18 cellular contexts compared by ENCODE assay signal in the genomic region with DNA sequence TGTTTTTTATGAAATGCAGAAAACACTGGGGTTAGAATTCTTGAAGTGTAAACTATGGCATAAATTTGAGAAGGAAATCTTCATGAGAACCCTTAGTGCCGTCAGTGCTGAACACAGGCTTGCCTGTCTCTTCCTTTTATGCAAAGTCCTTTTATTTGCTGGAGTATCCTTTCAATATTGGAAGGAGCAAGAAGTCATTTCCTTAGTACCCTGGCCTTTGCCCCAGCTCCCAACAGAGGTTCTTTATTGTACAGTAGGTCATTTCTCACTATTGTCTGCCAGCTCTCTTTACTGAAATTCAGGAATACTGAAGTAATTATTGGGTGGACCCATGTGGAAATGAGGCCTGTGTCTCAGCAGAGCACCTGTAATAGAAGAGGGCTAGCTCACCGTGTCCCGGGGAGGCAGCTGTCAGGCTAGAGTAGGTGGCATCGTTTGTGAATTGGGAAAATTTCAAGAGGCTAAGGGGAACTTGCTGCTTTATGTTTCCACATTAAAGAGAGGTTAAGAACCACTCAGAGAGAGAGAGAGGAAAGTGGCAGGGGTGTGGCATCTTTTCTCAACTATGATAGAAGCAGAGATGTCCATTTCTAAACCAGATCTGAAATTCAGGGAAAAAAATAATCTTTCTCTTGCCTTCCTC.
"Had no signal": no experiment of that assay in that cellular context is flagged by ENCODE, and none has a peak within 500 bp of the region (broad histone marks: within the 10 kb centered on the region; RNA-seq: fewer than 3 reads in every experiment).

No MANE protein-coding gene starts in this region.

- H3K4me3 ChIP-seq: esophagus squamous epithelium, ovary, sigmoid colon had no signal

- H3K27ac Mint-ChIP-seq: activated naive CD8-positive, alpha-beta T cell treated with anti-CD3 and anti-CD28 coated beads, Interleukin-2, amount 10 ng/mL, durations not matched to agents 7 days and 5 days; nephron progenitor cell; stimulated activated effector memory CD8-positive, alpha-beta T cell treated with anti-CD3 and anti-CD28 coated beads, Interleukin-12 subunit alpha, Interleukin-12 subunit beta, amount 100 ng/mL, for 72 hours; T-helper 2 cell treated with Interferon-gamma antibody and Interleukin-4, amounts not matched to agents 5 μg/mL and 100 μg/mL, for 36 hours had no signal

- H3K36me3 Mint-ChIP-seq: activated naive CD8-positive, alpha-beta T cell treated with anti-CD3 and anti-CD28 coated beads, Interleukin-2, amount 10 ng/mL, durations not matched to agents 7 days and 5 days; stimulated activated effector memory CD8-positive, alpha-beta T cell treated with anti-CD3 and anti-CD28 coated beads, Interleukin-12 subunit alpha, Interleukin-12 subunit beta, amount 100 ng/mL, for 72 hours had no signal

- H3K9me3 ChIP-seq: esophagus squamous epithelium, ovary, sigmoid colon had no signal

- DNase-seq: activated CD4-positive, alpha-beta T cell treated with anti-CD3 and anti-CD28 coated beads, Interleukin-2, amount 50 U/mL, for 4 hours; activated CD4-positive, CD25-positive, alpha-beta regulatory T cell treated with anti-CD3 and anti-CD28 coated beads, Interleukin-2, amount 50 U/mL, for 72 hours; activated naive CD4-positive, alpha-beta T cell; activated naive CD8-positive, alpha-beta T cell treated with anti-CD3 and anti-CD28 coated beads, Interleukin-2, amount 10 ng/mL, durations not matched to agents 7 days and 5 days; activated T-cell treated with anti-CD3 and anti-CD28 coated beads for 4 hours; anterior cingulate cortex; effector CD8-positive, alpha-beta T cell; esophagus squamous epithelium; hypothalamus; kidney; left ventricle myocardium superior; mesendoderm; nephron progenitor cell; ovary; sigmoid colon; stimulated activated CD4-positive, alpha-beta T cell treated with anti-CD3 and anti-CD28 coated beads, Interleukin-12 subunit alpha, Interleukin-12 subunit beta, amount 100 ng/mL, for 4 hours had no signal

- H3K4me1 ChIP-seq: sigmoid colon had no signal

- H3K36me3 ChIP-seq: ovary, sigmoid colon had no signal

- ATAC-seq: left ventricle myocardium superior; stimulated activated effector memory CD8-positive, alpha-beta T cell treated with anti-CD3 and anti-CD28 coated beads, Interleukin-12 subunit alpha, Interleukin-12 subunit beta, amount 100 ng/mL, for 72 hours had no signal

- H3K4me1 Mint-ChIP-seq: stimulated activated effector memory CD8-positive, alpha-beta T cell treated with anti-CD3 and anti-CD28 coated beads, Interleukin-12 subunit alpha, Interleukin-12 subunit beta, amount 100 ng/mL, for 72 hours had no signal

- H3K27ac ChIP-seq: ovary had no signal

- H3K4me3 Mint-ChIP-seq: activated naive CD8-positive, alpha-beta T cell treated with anti-CD3 and anti-CD28 coated beads, Interleukin-2, amount 10 ng/mL, durations not matched to agents 7 days and 5 days; nephron progenitor cell; stimulated activated effector memory CD8-positive, alpha-beta T cell treated with anti-CD3 and anti-CD28 coated beads, Interleukin-12 subunit alpha, Interleukin-12 subunit beta, amount 100 ng/mL, for 72 hours; T-helper 2 cell treated with Interferon-gamma antibody and Interleukin-4, amounts not matched to agents 5 μg/mL and 100 μg/mL, for 36 hours had no signal

- H3K9me3 Mint-ChIP-seq: activated naive CD8-positive, alpha-beta T cell treated with anti-CD3 and anti-CD28 coated beads, Interleukin-2, amount 10 ng/mL, durations not matched to agents 7 days and 5 days; nephron progenitor cell; stimulated activated effector memory CD8-positive, alpha-beta T cell treated with anti-CD3 and anti-CD28 coated beads, Interleukin-12 subunit alpha, Interleukin-12 subunit beta, amount 100 ng/mL, for 72 hours; T-helper 2 cell treated with Interferon-gamma antibody and Interleukin-4, amounts not matched to agents 5 μg/mL and 100 μg/mL, for 36 hours had no signal

- H3K27me3 ChIP-seq: ovary had no signal
